Comparison of ENCODE assay signal across 16 cellular contexts in genomic region chr2:37284386-37284785, GRCh38.
"Had no signal": no experiment of that assay in that cellular context is flagged by ENCODE, and none has a peak within 500 bp of the region (broad histone marks: within the 10 kb centered on the region; RNA-seq: fewer than 3 reads in every experiment).

No MANE protein-coding gene starts in this region.

- H3K36me3 ChIP-seq: ovary had no signal

- H3K27me3 ChIP-seq: adrenal gland, esophagus squamous epithelium, ovary, right lobe of liver had no signal

- H3K4me1 ChIP-seq: right lobe of liver had no signal

- H3K9me3 ChIP-seq: adrenal gland, esophagus squamous epithelium, ovary, right lobe of liver had no signal

- DNase-seq: activated CD4-positive, alpha-beta T cell treated with anti-CD3 and anti-CD28 coated beads, Interleukin-2, amount 50 U/mL, for 4 hours; activated CD4-positive, CD25-positive, alpha-beta regulatory T cell treated with anti-CD3 and anti-CD28 coated beads, Interleukin-2, amount 50 U/mL, for 72 hours; activated effector memory CD4-positive, alpha-beta T cell treated with anti-CD3 and anti-CD28 coated beads, Interleukin-2, amount 50 U/mL, for 16 hours; activated T-cell treated with anti-CD3 and anti-CD28 coated beads, Interleukin-2, amount 50 U/mL, for 72 hours; adrenal gland; effector memory CD8-positive, alpha-beta T cell; esophagus squamous epithelium; mesendoderm; naive thymus-derived CD8-positive, alpha-beta T cell; ovary; right lobe of liver; stimulated activated CD8-positive, alpha-beta memory T cell treated with anti-CD3 and anti-CD28 coated beads, Interleukin-4, amount 100 ng/mL, for 48 hours; stimulated activated naive CD4-positive, alpha-beta T cell; SW 1271; T-helper 2 cell had no signal

- H3K4me3 ChIP-seq: adrenal gland, esophagus squamous epithelium, ovary, right lobe of liver had no signal

- H3K27ac ChIP-seq: adrenal gland, ovary, right lobe of liver, VCaP had no signal

- ATAC-seq: activated T-cell treated with anti-CD3 and anti-CD28 coated beads, Interleukin-2, amount 50 U/mL, for 72 hours; effector memory CD8-positive, alpha-beta T cell; naive thymus-derived CD8-positive, alpha-beta T cell; right lobe of liver had no signal
